In genomic region chr6:135060076-135060475, GRCh38 we compare ENCODE assay signal across 27 cellular contexts.
"Had no signal": no experiment of that assay in that cellular context is flagged by ENCODE, and none has a peak within 500 bp of the region (broad histone marks: within the 10 kb centered on the region; RNA-seq: fewer than 3 reads in every experiment).

No MANE protein-coding gene starts in this region.

- H3K79me2 ChIP-seq: hepatocyte had no signal

- H3K4me1 ChIP-seq: body of pancreas had no signal

- H3K36me3 ChIP-seq: adrenal gland, gastroesophageal sphincter, heart right ventricle had no signal

- FAIRE-seq: colon, endometrium had no signal

- H3K9me3 ChIP-seq: adrenal gland, body of pancreas, gastroesophageal sphincter, heart right ventricle had no signal

- H2AFZ ChIP-seq: hepatocyte had no signal

- H3K27ac ChIP-seq: adrenal gland, body of pancreas, gastroesophageal sphincter, heart right ventricle, hepatocyte had no signal

- DNase-seq: activated CD4-positive, alpha-beta T cell treated with anti-CD3 and anti-CD28 coated beads for 36 hours; activated CD4-positive, alpha-beta T cell treated with anti-CD3 and anti-CD28 coated beads, Interleukin-2, amount 50 U/mL, for 1 hour; activated CD4-positive, alpha-beta T cell treated with anti-CD3 and anti-CD28 coated beads, Interleukin-2, amount 50 U/mL, for 48 hours; activated CD4-positive, CD25-positive, alpha-beta regulatory T cell; activated CD4-positive, CD25-positive, alpha-beta regulatory T cell treated with anti-CD3 and anti-CD28 coated beads, Interleukin-2, amount 50 U/mL, for 72 hours; activated CD8-positive, alpha-beta memory T cell treated with anti-CD3 and anti-CD28 coated beads for 24 hours; activated CD8-positive, alpha-beta T cell treated with anti-CD3 and anti-CD28 coated beads for 36 hours; activated effector memory CD4-positive, alpha-beta T cell treated with Interleukin-2 at 50 U/mL for 16 hours; activated gamma-delta T cell treated with Interleukin-2 at 50 U/mL for 16 hours; activated naive CD4-positive, alpha-beta T cell treated with anti-CD3 and anti-CD28 coated beads for 36 hours; activated naive CD8-positive, alpha-beta T cell treated with anti-CD3 and anti-CD28 coated beads for 36 hours; activated naive CD8-positive, alpha-beta T cell treated with anti-CD3 and anti-CD28 coated beads, Interleukin-2, amount 50 U/mL, for 24 hours; activated T-cell treated with anti-CD3 and anti-CD28 coated beads, Interleukin-2, amount 50 U/mL, for 4 hours; adrenal gland; amygdala; aorta; body of pancreas; caudate nucleus; effector CD8-positive, alpha-beta T cell; foreskin fibroblast; heart right ventricle; T-helper 1 cell; T-helper 17 cell had no signal

- H3K4me2 ChIP-seq: hepatocyte had no signal

- H3K4me3 ChIP-seq: adrenal gland, body of pancreas, gastroesophageal sphincter, heart right ventricle, hepatocyte had no signal

- H3K27me3 ChIP-seq: adrenal gland, body of pancreas, gastroesophageal sphincter, heart right ventricle, hepatocyte had no signal
